ENCODE assay signal across 13 cellular contexts in genomic region chr16:2511996-2512919, GRCh38. TPM values are rescaled to one million over a fixed set of nuclear protein-coding genes. Genes with fewer than 3 reads are reported as not detected.
DNase-seq lines count a peak whose midpoint lies in the region; ATAC-seq, FAIRE-seq and TF ChIP-seq lines count a peak whose summit lies in the region.
"Had no signal": no experiment of that assay in that cellular context is flagged by ENCODE, and none has a peak within 500 bp of the region (broad histone marks: within the 10 kb centered on the region; RNA-seq: fewer than 3 reads in every experiment).

No MANE protein-coding gene starts in this region.

- no peak for FAIRE-seq in K562 (lab: Jason Lieb, UNC)

- H3K36me3 Mint-ChIP-seq in activated naive CD4-positive, alpha-beta T cell treated with anti-CD3 and anti-CD28 coated beads, Interleukin-2, amount 10 ng/mL, durations not matched to agents 7 days and 5 days: peaks cover 8% of the 10 kb centered on the region
- H3K36me3 Mint-ChIP-seq in naive B cell: peaks cover 0 to 9% of the 10 kb centered on the region in 2 donors
- H3K36me3 Mint-ChIP-seq in type B pancreatic cell: no peaks in the 10 kb centered on the region

- peaks cover 25% of the 10 kb centered on the region for H4K20me1 ChIP-seq in K562 (replicated peaks; ENCODE audit: control insufficient read depth, insufficient read depth, low read length)

- POLR2A ChIA-PET in K562 (lab: Yijun Ruan, JAX): interaction anchor here (0.6 to 1.3 kb wide), 5 partner anchors 9 to 55 kb away, joined by 3 to 5 read pairs (median 3); no protein-coding TSS in a partner anchor

- H3K4me1 Mint-ChIP-seq in activated naive CD4-positive, alpha-beta T cell treated with anti-CD3 and anti-CD28 coated beads, Interleukin-2, amount 10 ng/mL, durations not matched to agents 7 days and 5 days: peaks cover 43% of the 10 kb centered on the region
- peaks cover 66 to 90% (median 87%) of the 10 kb centered on the region in 3 donors for H3K4me1 Mint-ChIP-seq in naive B cell
- H3K4me1 Mint-ChIP-seq in type B pancreatic cell (ENCODE audit: unreplicated experiment): peaks cover 38% of the 10 kb centered on the region

- CTCF ChIA-PET in activated naive CD4-positive, alpha-beta T cell treated with anti-CD3 and anti-CD28 coated beads, Interleukin-2, amount 10 ng/mL, durations not matched to agents 7 days and 5 days (lab: Charles Lee): no interaction called here
- CTCF ChIA-PET in K562 (lab: Yijun Ruan, JAX; ENCODE audit: low intra/inter-chr PET ratio): no interaction called here

- DNase-seq in activated naive CD4-positive, alpha-beta T cell treated with anti-CD3 and anti-CD28 coated beads, Interleukin-2, amount 10 ng/mL, durations not matched to agents 7 days and 5 days: no peak
- DNase-seq in activated naive CD4-positive, alpha-beta T cell treated with Interleukin-2 at 50 U/mL for 16 hours: no peak
- peak in 2 of 4 experiments; percentile 38 to 57 for DNase-seq in K562 (ENCODE audit: extremely low read depth in 1 of 4, low spot score in 3 of 4)
- DNase-seq in naive B cell: no peak
- no peak for DNase-seq in type B pancreatic cell (ENCODE audit: extremely low spot score, unreplicated experiment)
- no peak for DNase-seq in NCI-H748 treated with DMSO at 0.1 percent for 48 hours (lab: John Stamatoyannopoulos, UW)
- no peak for DNase-seq in T1000 (lab: John Stamatoyannopoulos, UW)
- DNase-seq in hypothalamus (lab: John Stamatoyannopoulos, UW): no peak
- DNase-seq: GOT3, NCI-H226 had no signal

- TF ChIP-seq RAD21 in K562 (CRISPR knock-in tag; conservative IDR thresholded peaks at IDR 0.05 in 1 of 2, IDR thresholded peaks at IDR 0.05 in 1 of 2): no peak

- no peaks in the 10 kb centered on the region for H3K27me3 ChIP-seq in K562 (ENCODE audit: control insufficient read depth in 2 of 2, insufficient read depth in 2 of 2, low read length in 2 of 2)
- H3K27me3 ChIP-seq: adrenal gland had no signal

- peak overlapping the region; percentile 80 for H2AFZ ChIP-seq in K562 (ENCODE audit: low read depth, low read length)

- intact Hi-C loops in K562 (cut with micrococcal nuclease): no loop called here

- in situ Hi-C loops in K562 (cut with MboI): no loop called here

- no TSS peak for BruUV-seq in K562 (replicated peaks; lab: Mats Ljungman, UMichigan)

- H3K9me3 Mint-ChIP-seq in activated naive CD4-positive, alpha-beta T cell treated with anti-CD3 and anti-CD28 coated beads, Interleukin-2, amount 10 ng/mL, durations not matched to agents 7 days and 5 days: no peaks in the 10 kb centered on the region
- no peaks in the 10 kb centered on the region for H3K9me3 Mint-ChIP-seq in naive B cell
- H3K9me3 Mint-ChIP-seq in type B pancreatic cell: no peaks in the 10 kb centered on the region

- peak; percentile 6; the same call in 1 of the 3 replicates for ATAC-seq in K562
- no peak for ATAC-seq in naive B cell (ENCODE audit: low read depth in 2 of 2)

- H3K4me3 Mint-ChIP-seq in activated naive CD4-positive, alpha-beta T cell treated with anti-CD3 and anti-CD28 coated beads, Interleukin-2, amount 10 ng/mL, durations not matched to agents 7 days and 5 days: peak overlapping the region; percentile 91
- peak overlapping the region; percentile 81 to 94 (median 90) for H3K4me3 Mint-ChIP-seq in naive B cell
- peak overlapping the region; percentile 90 for H3K4me3 Mint-ChIP-seq in type B pancreatic cell

- H3K27me3 Mint-ChIP-seq in activated naive CD4-positive, alpha-beta T cell treated with anti-CD3 and anti-CD28 coated beads, Interleukin-2, amount 10 ng/mL, durations not matched to agents 7 days and 5 days: peaks cover 25% of the 10 kb centered on the region
- H3K27me3 Mint-ChIP-seq in naive B cell: no peaks in the 10 kb centered on the region
- no peaks in the 10 kb centered on the region for H3K27me3 Mint-ChIP-seq in type B pancreatic cell

- peak overlapping the region; percentile 95 for H3K27ac Mint-ChIP-seq in activated naive CD4-positive, alpha-beta T cell treated with anti-CD3 and anti-CD28 coated beads, Interleukin-2, amount 10 ng/mL, durations not matched to agents 7 days and 5 days
- H3K27ac Mint-ChIP-seq in naive B cell (peak overlapping the region; percentile 96 to 100 (median 98)), type B pancreatic cell (peak overlapping the region; percentile 90)

- no peaks in the 10 kb centered on the region for H3K9me3 ChIP-seq in K562 (replicated peaks; ENCODE audit: control insufficient read depth, insufficient read depth, low read depth, low read length)
- H3K9me3 ChIP-seq: adrenal gland, mucosa of descending colon had no signal

- H3K4me3 ChIP-seq in K562: no peak overlapping the region
- H3K4me3 ChIP-seq: mucosa of descending colon had no signal

- peaks cover 50 to 88% of the 10 kb centered on the region in 2 experiments for H3K4me1 ChIP-seq in K562 (replicated peaks in 1 of 2; ENCODE audit: control insufficient read depth in 2 of 2, insufficient read depth in 2 of 2, low read length in 2 of 2)

- H3K79me2 ChIP-seq in K562 (ENCODE audit: control insufficient read depth, insufficient read depth, low read length): peaks cover 42% of the 10 kb centered on the region

- 57% methylated on average over 17 of the region's 17 CpGs for WGBS in K562 (ENCODE audit: insufficient coverage, low coverage, missing lambda C conversion rate)

- no peak for TF ChIP-seq POLR2A in K562 (conservative IDR thresholded peaks at IDR 0.05)

- TF ChIP-seq CTCF in K562 (IDR thresholded peaks at IDR 0.05 in 2 of 3, conservative IDR thresholded peaks at IDR 0.05 in 1 of 3; ENCODE audit: insufficient read depth in 2 of 3, low read depth in 1 of 3, low read length in 3 of 3) (no peak), type B pancreatic cell (conservative IDR thresholded peaks at IDR 0.05) (no peak)

- peaks cover 19% of the 10 kb centered on the region for H3K36me3 ChIP-seq in K562 (ENCODE audit: control insufficient read depth, insufficient read depth, low read length)
- H3K36me3 ChIP-seq: adrenal gland had no signal

- no peak for TF ChIP-seq EP300 in K562 (IDR thresholded peaks at IDR 0.05; ENCODE audit: low read length)

- peak overlapping the region; percentile 94 for H3K4me2 ChIP-seq in K562 (ENCODE audit: insufficient read depth, low read length)

- peak overlapping the region; percentile 61 for H3K27ac ChIP-seq in K562 (ENCODE audit: extremely low read depth, low read depth, low read length)

- peaks cover 3% of the 10 kb centered on the region for H3K9me1 ChIP-seq in K562 (ENCODE audit: control insufficient read depth, insufficient read depth, low read length)

- H3K9ac ChIP-seq in K562 (ENCODE audit: insufficient read depth in 1 of 2, low read depth in 2 of 2, low read length in 2 of 2): peak overlapping the region; percentile 42 to 96

RNA-seq across cellular contexts. Expression of gene ATP6V0C, which starts 1.5 kb away (rescaled TPM):
- 30.3 and 91.0 TPM in 2 replicates for total RNA-seq in K562 (2011; cell fraction: chromatin; rRNA removed; ENCODE audit: low replicate concordance)
- 132 and 138 TPM in 2 replicates for total RNA-seq in K562 (2011; cell fraction: nucleolus; rRNA removed)
- 102 and 104 TPM in 2 replicates for total RNA-seq in K562 (2011; cell fraction: nucleoplasm; rRNA removed)
- total RNA-seq in K562 (2014; rRNA removed) (28.4 and 48.6 TPM in 2 replicates), K562 (2014; rRNA removed; fragmentation: Illumina TruSeq; extraction: Trizol) (10.2 and 10.8 TPM in 2 replicates), K562 (2015; rRNA removed; fragmentation: Illumina TruSeq; extraction: Trizol) (22.7 and 24.3 TPM in 2 replicates), K562 (2021) (213 and 228 TPM in 2 replicates), type B pancreatic cell (ENCODE audit: low replicate concordance) (155 and 223 TPM in 2 replicates)
- polyA plus RNA-seq in K562 (2011; rRNA removed) (7.1 and 14.1 TPM in 2 replicates), K562 (2014; fragmentation: Illumina TruSeq; extraction: Trizol) (44.5 and 83.3 TPM in 2 replicates), K562 (2014; fragmentation: Nextera tagmentation; extraction: Ambion mirVana) (1 to 10 TPM; 2.9 to 5.2 TPM), K562 (2014; rRNA removed) (63.0 and 66.3 TPM in 2 replicates), naive B cell (ENCODE audit: low read depth in 6 of 6) (100 to 1,000 TPM in 3 of 6 donors, 10 to 100 TPM in 3; 75.4 to 114 (median 98.1) TPM)
- polyA plus RNA-seq in K562 (2011; cell fraction: cytosol; rRNA removed): 28.4 and 49.5 TPM in 2 replicates
- 18.4 and 28.6 TPM in 2 replicates for polyA plus RNA-seq in K562 (2011; cell fraction: nucleus; rRNA removed)
- polyA plus RNA-seq in K562 (2012): 228 and 237 TPM in 2 replicates
- 4.5 and 5.5 TPM in 2 replicates for polyA minus RNA-seq in K562 (2011; rRNA and poly(A)+ RNA removed)
- 81.8 and 143 TPM in 2 replicates for polyA minus RNA-seq in K562 (2011; cell fraction: cytosol; rRNA and poly(A)+ RNA removed)
- 8.2 and 10.8 TPM in 2 replicates for polyA minus RNA-seq in K562 (2011; cell fraction: nucleus; rRNA and poly(A)+ RNA removed)

RNA-seq across cellular contexts. Expression of gene AMDHD2, which starts 7.9 kb away (rescaled TPM):
- 56.1 and 256 TPM in 2 replicates for total RNA-seq in K562 (2011; cell fraction: chromatin; rRNA removed; ENCODE audit: low replicate concordance)
- total RNA-seq in K562 (2011; cell fraction: nucleolus; rRNA removed): 207 and 245 TPM in 2 replicates
- 104 and 109 TPM in 2 replicates for total RNA-seq in K562 (2011; cell fraction: nucleoplasm; rRNA removed)
- total RNA-seq in K562 (2014; rRNA removed): 39.5 and 48.7 TPM in 2 replicates
- total RNA-seq in K562 (2014; rRNA removed; fragmentation: Illumina TruSeq; extraction: Trizol): 2.0 and 3.6 TPM in 2 replicates
- total RNA-seq in K562 (2015; rRNA removed; fragmentation: Illumina TruSeq; extraction: Trizol): 23.0 and 24.9 TPM in 2 replicates
- 42.3 and 55.1 TPM in 2 replicates for total RNA-seq in K562 (2021)
- polyA plus RNA-seq in K562 (2011; rRNA removed): 11.7 and 19.0 TPM in 2 replicates
- polyA plus RNA-seq in K562 (2011; cell fraction: cytosol; rRNA removed): 12.6 and 34.7 TPM in 2 replicates
- polyA plus RNA-seq in K562 (2011; cell fraction: nucleus; rRNA removed): 186 and 323 TPM in 2 replicates
- polyA plus RNA-seq in K562 (2012): 37.8 and 57.1 TPM in 2 replicates
- polyA plus RNA-seq in K562 (2014; fragmentation: Illumina TruSeq; extraction: Trizol): 10.1 and 18.1 TPM in 2 replicates
- polyA plus RNA-seq in K562 (2014; fragmentation: Nextera tagmentation; extraction: Ambion mirVana): under 1 TPM in 1 of 2 experiments, not detected in 1; 0.38 TPM
- 54.4 and 56.9 TPM in 2 replicates for polyA plus RNA-seq in K562 (2014; rRNA removed)
- polyA minus RNA-seq in K562 (2011; rRNA and poly(A)+ RNA removed): 2.0 and 5.0 TPM in 2 replicates
- 11.7 and 14.9 TPM in 2 replicates for polyA minus RNA-seq in K562 (2011; cell fraction: cytosol; rRNA and poly(A)+ RNA removed)
- polyA minus RNA-seq in K562 (2011; cell fraction: nucleus; rRNA and poly(A)+ RNA removed): 48.8 and 59.8 TPM in 2 replicates
- polyA plus RNA-seq in naive B cell (ENCODE audit: low read depth in 6 of 6): 10 to 100 TPM; 17.6 to 24.0 (median 20.5) TPM
- 46.1 and 61.8 TPM in 2 replicates for total RNA-seq in type B pancreatic cell (ENCODE audit: low replicate concordance)

RNA-seq across cellular contexts. Expression of gene CEMP1, which starts 18.9 kb away (rescaled TPM):
- 0.21 TPM in 1 of 2 replicates, not detected in the other for total RNA-seq in K562 (2011; cell fraction: chromatin; rRNA removed; ENCODE audit: low replicate concordance)
- total RNA-seq in K562 (2011; cell fraction: nucleolus; rRNA removed): 0.39 and 0.83 TPM in 2 replicates
- not detected in 2 replicates for total RNA-seq in K562 (2011; cell fraction: nucleoplasm; rRNA removed)
- total RNA-seq in K562 (2014; rRNA removed) (not detected in 2 replicates), K562 (2014; rRNA removed; fragmentation: Illumina TruSeq; extraction: Trizol) (not detected in 2 replicates), K562 (2015; rRNA removed; fragmentation: Illumina TruSeq; extraction: Trizol) (not detected in 2 replicates), K562 (2021) (not detected in 2 replicates), type B pancreatic cell (ENCODE audit: low replicate concordance) (0.22 and 0.74 TPM in 2 replicates)
- polyA plus RNA-seq in K562 (2011; rRNA removed) (not detected in 2 replicates), K562 (2014; fragmentation: Illumina TruSeq; extraction: Trizol) (not detected in 2 replicates), K562 (2014; fragmentation: Nextera tagmentation; extraction: Ambion mirVana) (under 1 TPM in 1 of 2 experiments, not detected in 1; 0.45 TPM), K562 (2014; rRNA removed) (0.05 TPM in 1 of 2 replicates, not detected in the other), naive B cell (ENCODE audit: low read depth in 6 of 6) (1 to 10 TPM; 2.4 to 5.7 (median 3.5) TPM)
- not detected in 2 replicates for polyA plus RNA-seq in K562 (2011; cell fraction: cytosol; rRNA removed)
- 0.11 TPM in 1 of 2 replicates, not detected in the other for polyA plus RNA-seq in K562 (2011; cell fraction: nucleus; rRNA removed)
- 3.4 TPM in 1 of 2 replicates, not detected in the other for polyA plus RNA-seq in K562 (2012)
- polyA minus RNA-seq in K562 (2011; rRNA and poly(A)+ RNA removed): not detected in 2 replicates
- not detected in 2 replicates for polyA minus RNA-seq in K562 (2011; cell fraction: cytosol; rRNA and poly(A)+ RNA removed)
- 0.13 and 0.33 TPM in 2 replicates for polyA minus RNA-seq in K562 (2011; cell fraction: nucleus; rRNA and poly(A)+ RNA removed)
- total RNA-seq: adrenal gland; T-helper 2 cell treated with Interferon-gamma antibody and Interleukin-4, amounts not matched to agents 100 ng/mL and 5 ng/mL, for 36 hours had no signal

RNA-seq across cellular contexts. Expression of gene PDPK1, which starts 25.6 kb away (rescaled TPM):
- total RNA-seq in K562 (2011; cell fraction: chromatin; rRNA removed; ENCODE audit: low replicate concordance): 117 and 145 TPM in 2 replicates
- 53.9 and 57.6 TPM in 2 replicates for total RNA-seq in K562 (2011; cell fraction: nucleolus; rRNA removed)
- 56.8 and 78.9 TPM in 2 replicates for total RNA-seq in K562 (2011; cell fraction: nucleoplasm; rRNA removed)
- 11.1 and 16.5 TPM in 2 replicates for total RNA-seq in K562 (2014; rRNA removed)
- 18.7 and 20.4 TPM in 2 replicates for total RNA-seq in K562 (2014; rRNA removed; fragmentation: Illumina TruSeq; extraction: Trizol)
- total RNA-seq in K562 (2015; rRNA removed; fragmentation: Illumina TruSeq; extraction: Trizol): 15.2 and 17.1 TPM in 2 replicates
- total RNA-seq in K562 (2021): 37.2 and 38.9 TPM in 2 replicates
- polyA plus RNA-seq in K562 (2011; rRNA removed): 32.1 and 37.1 TPM in 2 replicates
- polyA plus RNA-seq in K562 (2011; cell fraction: cytosol; rRNA removed): 18.7 and 25.8 TPM in 2 replicates
- 31.1 and 36.8 TPM in 2 replicates for polyA plus RNA-seq in K562 (2011; cell fraction: nucleus; rRNA removed)
- polyA plus RNA-seq in K562 (2012): 16.3 and 20.5 TPM in 2 replicates
- 30.3 and 32.4 TPM in 2 replicates for polyA plus RNA-seq in K562 (2014; fragmentation: Illumina TruSeq; extraction: Trizol)
- 1 to 10 TPM; 4.0 to 4.6 TPM for polyA plus RNA-seq in K562 (2014; fragmentation: Nextera tagmentation; extraction: Ambion mirVana)
- 21.3 and 22.3 TPM in 2 replicates for polyA plus RNA-seq in K562 (2014; rRNA removed)
- polyA minus RNA-seq in K562 (2011; rRNA and poly(A)+ RNA removed): 40.3 and 44.0 TPM in 2 replicates
- 13.6 and 19.9 TPM in 2 replicates for polyA minus RNA-seq in K562 (2011; cell fraction: cytosol; rRNA and poly(A)+ RNA removed)
- 15.1 and 20.4 TPM in 2 replicates for polyA minus RNA-seq in K562 (2011; cell fraction: nucleus; rRNA and poly(A)+ RNA removed)
- polyA plus RNA-seq in naive B cell (ENCODE audit: low read depth in 6 of 6): 10 to 100 TPM; 16.7 to 44.8 (median 38.9) TPM
- total RNA-seq in type B pancreatic cell (ENCODE audit: low replicate concordance): 40.8 and 57.1 TPM in 2 replicates

RNA-seq across cellular contexts. Expression of gene TBC1D24, which starts 37.3 kb away (rescaled TPM):
- 29.2 and 69.3 TPM in 2 replicates for total RNA-seq in K562 (2011; cell fraction: chromatin; rRNA removed; ENCODE audit: low replicate concordance)
- 36.9 and 38.2 TPM in 2 replicates for total RNA-seq in K562 (2011; cell fraction: nucleolus; rRNA removed)
- total RNA-seq in K562 (2011; cell fraction: nucleoplasm; rRNA removed): 27.0 and 36.9 TPM in 2 replicates
- 7.2 and 13.4 TPM in 2 replicates for total RNA-seq in K562 (2014; rRNA removed)
- 4.2 and 4.9 TPM in 2 replicates for total RNA-seq in K562 (2014; rRNA removed; fragmentation: Illumina TruSeq; extraction: Trizol)
- total RNA-seq in K562 (2015; rRNA removed; fragmentation: Illumina TruSeq; extraction: Trizol): 9.1 and 11.2 TPM in 2 replicates
- total RNA-seq in K562 (2021): 22.6 and 24.3 TPM in 2 replicates
- polyA plus RNA-seq in K562 (2011; rRNA removed): 5.7 and 9.4 TPM in 2 replicates
- polyA plus RNA-seq in K562 (2011; cell fraction: cytosol; rRNA removed): 7.1 and 12.3 TPM in 2 replicates
- polyA plus RNA-seq in K562 (2011; cell fraction: nucleus; rRNA removed): 22.9 and 34.2 TPM in 2 replicates
- polyA plus RNA-seq in K562 (2012): 8.5 and 9.1 TPM in 2 replicates
- 7.2 and 9.4 TPM in 2 replicates for polyA plus RNA-seq in K562 (2014; fragmentation: Illumina TruSeq; extraction: Trizol)
- polyA plus RNA-seq in K562 (2014; fragmentation: Nextera tagmentation; extraction: Ambion mirVana): 1 to 10 TPM; 1.7 to 4.2 TPM
- polyA plus RNA-seq in K562 (2014; rRNA removed): 8.3 and 9.3 TPM in 2 replicates
- 6.5 and 9.7 TPM in 2 replicates for polyA minus RNA-seq in K562 (2011; rRNA and poly(A)+ RNA removed)
- 13.1 and 14.3 TPM in 2 replicates for polyA minus RNA-seq in K562 (2011; cell fraction: cytosol; rRNA and poly(A)+ RNA removed)
- 12.5 and 15.3 TPM in 2 replicates for polyA minus RNA-seq in K562 (2011; cell fraction: nucleus; rRNA and poly(A)+ RNA removed)
- 1 to 10 TPM in 4 of 6 donors, under 1 TPM in 2; 0.22 to 3.3 (median 2.5) TPM for polyA plus RNA-seq in naive B cell (ENCODE audit: low read depth in 6 of 6)
- total RNA-seq in type B pancreatic cell (ENCODE audit: low replicate concordance): 15.6 and 22.1 TPM in 2 replicates
